In genomic region chr2:117714761-117715160, GRCh38 we compare ENCODE assay signal across 21 cellular contexts.
"Had no signal": no experiment of that assay in that cellular context is flagged by ENCODE, and none has a peak within 500 bp of the region (broad histone marks: within the 10 kb centered on the region; RNA-seq: fewer than 3 reads in every experiment).

No MANE protein-coding gene starts in this region.

- DNase-seq: IMR-90; Kasumi-1; KG1; MM.1S; NCI-H1048; NCI-H1105; NCI-H1417 treated with DMSO at 0.1 percent for 48 hours; NCI-H146; NCI-H1930; NCI-H2081; NCI-H2107; NCI-H2171 treated with DMSO at 0.1 percent for 48 hours; NCI-H345; NCI-H446 treated with DMSO at 0.1 percent for 48 hours; NCI-H510A treated with DMSO at 0.1 percent for 48 hours; NCI-H69; NCI-H774; NK-92 treated with Interleukin-12 subunit alpha and Interleukin-12 subunit beta, amount 100 ng/mL, for 24 hours; PC-3; SHP77 had no signal

- H3K27ac ChIP-seq: RWPE1 had no signal
